Comparison of ENCODE assay signal across 1 cellular context in genomic region chrX:14641681-14642655, GRCh38.
TF ChIP-seq lines count a peak whose summit lies in the region.

No MANE protein-coding gene starts in this region.

TF ChIP-seq in SK-N-SH treated with all-trans-retinoic acid at 6 μM for 48 hours, 23 proteins besides CTCF, POLR2A, EP300 and RAD21 (continued from another document):
- no peak for TF ChIP-seq CREB5 (CRISPR knock-in tag; IDR thresholded peaks at IDR 0.05; ENCODE audit: low read depth)
- TF ChIP-seq ZFP30 (CRISPR knock-in tag; IDR thresholded peaks at IDR 0.05): no peak
- no peak for TF ChIP-seq PPARA (CRISPR knock-in tag; IDR thresholded peaks at IDR 0.05; ENCODE audit: borderline replicate concordance)
TF ChIP-seq in SK-N-SH treated with all-trans-retinoic acid at 6 μM for 48 hours: peak in this region for 0.
